ENCODE assay signal across 12 cellular contexts in the genomic region with DNA sequence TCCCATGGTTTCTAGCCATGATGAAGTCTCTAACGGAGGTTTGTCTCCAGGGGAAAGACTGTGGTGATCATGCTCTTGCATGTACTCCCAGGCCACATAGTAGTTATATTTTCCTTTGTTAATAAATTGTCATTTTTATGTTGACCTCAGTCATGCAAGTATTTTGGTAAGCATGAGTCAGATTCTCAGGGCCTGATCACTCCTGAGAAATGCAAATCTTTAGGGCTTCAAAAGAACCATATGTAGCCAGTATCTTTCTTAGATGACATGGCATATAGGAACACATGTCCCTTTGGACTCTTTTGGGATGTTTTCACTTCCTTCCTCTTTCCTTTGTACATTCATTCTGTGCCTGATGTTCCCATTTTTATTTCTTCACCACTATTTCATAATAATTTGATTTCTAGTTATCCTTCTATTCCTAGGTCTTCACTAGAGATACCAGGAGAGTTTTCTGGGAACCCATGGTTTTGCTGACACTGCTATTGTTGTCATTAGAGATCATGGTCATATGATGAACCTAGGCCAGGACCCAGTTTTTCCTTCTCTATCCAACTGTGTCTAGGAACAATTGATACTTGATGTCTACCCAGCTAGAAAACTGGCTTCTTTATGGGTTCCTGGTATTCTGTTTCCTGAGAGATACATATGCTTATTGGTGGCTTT.
DNase-seq lines count a peak whose midpoint lies in the region; ATAC-seq and TF ChIP-seq lines count a peak whose summit lies in the region.
"Had no signal": no experiment of that assay in that cellular context is flagged by ENCODE, and none has a peak within 500 bp of the region (broad histone marks: within the 10 kb centered on the region; RNA-seq: fewer than 3 reads in every experiment).

No MANE protein-coding gene starts in this region.

- H3K4me3 ChIP-seq in ACC112 (ENCODE audit: low read depth, low read length) (no peak overlapping the region), adipocyte (ENCODE audit: low read length) (no peak overlapping the region), GM23338 (no peak overlapping the region)

- H3K36me3 ChIP-seq in ACC112 (ENCODE audit: insufficient read depth, low read length) (no peaks in the 10 kb centered on the region), adipocyte (ENCODE audit: control insufficient read depth, insufficient read depth, low read length, severe bottlenecking) (no peaks in the 10 kb centered on the region), GM23338 (ENCODE audit: insufficient read depth) (no peaks in the 10 kb centered on the region)

- H3K4me1 ChIP-seq in ACC112 (ENCODE audit: control insufficient read depth, insufficient read depth, low read length, unreplicated experiment) = peaks cover 48% of the 10 kb centered on the region
- H3K4me1 ChIP-seq in adipocyte (ENCODE audit: control insufficient read depth, insufficient read depth, low read length) = peaks cover 31% of the 10 kb centered on the region
- no peaks in the 10 kb centered on the region for H3K4me1 ChIP-seq in GM23338 (ENCODE audit: insufficient read depth)

- H4K20me1 ChIP-seq in GM23338 (replicated peaks; ENCODE audit: insufficient read depth) = no peaks in the 10 kb centered on the region

- peaks cover 3% of the 10 kb centered on the region for H3K27me3 Mint-ChIP-seq in activated CD8-positive, alpha-beta memory T cell treated with anti-CD3 and anti-CD28 coated beads, Interleukin-2, amount 10 ng/mL, durations not matched to agents 7 days and 5 days
- peaks cover 3 to 7% of the 10 kb centered on the region in 2 donors for H3K27me3 Mint-ChIP-seq in natural killer cell treated with Interleukin-12 subunit alpha and Interleukin-12 subunit beta and Interleukin-15 and Interleukin-18, amount 100 ng/mL, for 72 hours
- H3K27me3 Mint-ChIP-seq in GM23338 (ENCODE audit: insufficient read depth, low read depth, poor library complexity) = no peaks in the 10 kb centered on the region
- H3K27me3 Mint-ChIP-seq: activated naive CD4-positive, alpha-beta T cell treated with anti-CD3 and anti-CD28 coated beads, Interleukin-2, amount 10 ng/mL, durations not matched to agents 7 days and 5 days had no signal

- H2AFZ ChIP-seq in ACC112 (ENCODE audit: low read length, unreplicated experiment) = no peak overlapping the region
- H2AFZ ChIP-seq in GM23338 = no peak overlapping the region

- no peaks in the 10 kb centered on the region for H3K36me3 Mint-ChIP-seq in activated CD8-positive, alpha-beta memory T cell treated with anti-CD3 and anti-CD28 coated beads, Interleukin-2, amount 10 ng/mL, durations not matched to agents 7 days and 5 days
- no peaks in the 10 kb centered on the region for H3K36me3 Mint-ChIP-seq in natural killer cell treated with Interleukin-12 subunit alpha and Interleukin-12 subunit beta and Interleukin-15 and Interleukin-18, amount 100 ng/mL, for 72 hours
- no peaks in the 10 kb centered on the region for H3K36me3 Mint-ChIP-seq in GM23338 (ENCODE audit: low read depth)
- H3K36me3 Mint-ChIP-seq: activated naive CD4-positive, alpha-beta T cell treated with anti-CD3 and anti-CD28 coated beads, Interleukin-2, amount 10 ng/mL, durations not matched to agents 7 days and 5 days had no signal

- no peak overlapping the region for H3K4me3 Mint-ChIP-seq in activated CD8-positive, alpha-beta memory T cell treated with anti-CD3 and anti-CD28 coated beads, Interleukin-2, amount 10 ng/mL, durations not matched to agents 7 days and 5 days
- no peak overlapping the region for H3K4me3 Mint-ChIP-seq in natural killer cell treated with Interleukin-12 subunit alpha and Interleukin-12 subunit beta and Interleukin-15 and Interleukin-18, amount 100 ng/mL, for 72 hours
- H3K4me3 Mint-ChIP-seq in GM23338 = no peak overlapping the region
- H3K4me3 Mint-ChIP-seq: activated naive CD4-positive, alpha-beta T cell treated with anti-CD3 and anti-CD28 coated beads, Interleukin-2, amount 10 ng/mL, durations not matched to agents 7 days and 5 days had no signal

- H3K27me3 ChIP-seq in ACC112 (ENCODE audit: insufficient read depth, low read length) = no peaks in the 10 kb centered on the region
- H3K27me3 ChIP-seq in adipocyte (replicated peaks; ENCODE audit: control insufficient read depth, insufficient read depth, low read length) = no peaks in the 10 kb centered on the region
- H3K27me3 ChIP-seq in GM23338 (ENCODE audit: insufficient read depth) = no peaks in the 10 kb centered on the region

- no peaks in the 10 kb centered on the region for H3K9me2 ChIP-seq in GM23338 (ENCODE audit: insufficient read depth)

- no peaks in the 10 kb centered on the region for H3K9me3 ChIP-seq in adipocyte (ENCODE audit: control insufficient read depth, low read length)

- H3K27ac ChIP-seq in ACC112 (ENCODE audit: low read depth, low read length) (peak overlapping the region; percentile 97), GM23338 (ENCODE audit: low read depth) (no peak overlapping the region)

- H3F3A ChIP-seq in GM23338 (replicated peaks; ENCODE audit: low read depth) = no peaks in the 10 kb centered on the region

- no peak for TF ChIP-seq CTCF in GM23338 (conservative IDR thresholded peaks at IDR 0.05; ENCODE audit: low read depth in 2 of 2)

- H3K27ac Mint-ChIP-seq in activated CD8-positive, alpha-beta memory T cell treated with anti-CD3 and anti-CD28 coated beads, Interleukin-2, amount 10 ng/mL, durations not matched to agents 7 days and 5 days = no peak overlapping the region
- H3K27ac Mint-ChIP-seq in natural killer cell treated with Interleukin-12 subunit alpha and Interleukin-12 subunit beta and Interleukin-15 and Interleukin-18, amount 100 ng/mL, for 72 hours = no peak overlapping the region
- no peak overlapping the region for H3K27ac Mint-ChIP-seq in GM23338
- H3K27ac Mint-ChIP-seq: activated naive CD4-positive, alpha-beta T cell treated with anti-CD3 and anti-CD28 coated beads, Interleukin-2, amount 10 ng/mL, durations not matched to agents 7 days and 5 days had no signal

- peak overlapping the region; percentile 52 for H3K9ac ChIP-seq in adipocyte (ENCODE audit: low read length)

- CTCF ChIA-PET in activated CD8-positive, alpha-beta memory T cell treated with anti-CD3 and anti-CD28 coated beads, Interleukin-2, amount 10 ng/mL, durations not matched to agents 7 days and 5 days (lab: Charles Lee) = no interaction called here

- no peak overlapping the region for H3K4me2 ChIP-seq in GM23338

- H3K9me3 Mint-ChIP-seq in activated CD8-positive, alpha-beta memory T cell treated with anti-CD3 and anti-CD28 coated beads, Interleukin-2, amount 10 ng/mL, durations not matched to agents 7 days and 5 days (ENCODE audit: low read depth) = no peaks in the 10 kb centered on the region
- H3K9me3 Mint-ChIP-seq in natural killer cell treated with Interleukin-12 subunit alpha and Interleukin-12 subunit beta and Interleukin-15 and Interleukin-18, amount 100 ng/mL, for 72 hours = no peaks in the 10 kb centered on the region
- H3K9me3 Mint-ChIP-seq in GM23338 = no peaks in the 10 kb centered on the region
- H3K9me3 Mint-ChIP-seq: activated naive CD4-positive, alpha-beta T cell treated with anti-CD3 and anti-CD28 coated beads, Interleukin-2, amount 10 ng/mL, durations not matched to agents 7 days and 5 days had no signal

- DNase-seq in GM19240 (ENCODE audit: insufficient read length, low spot score) (peak; percentile 6), adipocyte (ENCODE audit: low read depth) (peak; percentile 59), amygdala (lab: John Stamatoyannopoulos, UW) (no peak), GM23338 (ENCODE audit: low spot score) (no peak)
- no peak for DNase-seq in activated CD8-positive, alpha-beta memory T cell treated with anti-CD3 and anti-CD28 coated beads, Interleukin-2, amount 10 ng/mL, durations not matched to agents 7 days and 5 days
- DNase-seq in natural killer cell treated with Interleukin-12 subunit alpha and Interleukin-12 subunit beta and Interleukin-15 and Interleukin-18, amount 100 ng/mL, for 72 hours (ENCODE audit: low spot score) = no peak
- DNase-seq: activated naive CD4-positive, alpha-beta T cell treated with anti-CD3 and anti-CD28 coated beads, Interleukin-2, amount 10 ng/mL, durations not matched to agents 7 days and 5 days; left cardiac atrium; stimulated activated CD4-positive, alpha-beta T cell treated with anti-CD3 and anti-CD28 coated beads, Interleukin-4, amount 100 ng/mL, for 1 hour had no signal

- H3K79me2 ChIP-seq in ACC112 (ENCODE audit: control insufficient read depth, insufficient read depth, low read length, unreplicated experiment) (no peaks in the 10 kb centered on the region), GM23338 (replicated peaks; ENCODE audit: insufficient read depth) (no peaks in the 10 kb centered on the region)

- no peaks in the 10 kb centered on the region for H3K4me1 Mint-ChIP-seq in activated CD8-positive, alpha-beta memory T cell treated with anti-CD3 and anti-CD28 coated beads, Interleukin-2, amount 10 ng/mL, durations not matched to agents 7 days and 5 days
- no peaks in the 10 kb centered on the region for H3K4me1 Mint-ChIP-seq in natural killer cell treated with Interleukin-12 subunit alpha and Interleukin-12 subunit beta and Interleukin-15 and Interleukin-18, amount 100 ng/mL, for 72 hours (ENCODE audit: low read depth in 2 of 2)
- H3K4me1 Mint-ChIP-seq in GM23338 = peaks cover 2% of the 10 kb centered on the region; the same call in 1 of the 3 replicates
- H3K4me1 Mint-ChIP-seq: activated naive CD4-positive, alpha-beta T cell treated with anti-CD3 and anti-CD28 coated beads, Interleukin-2, amount 10 ng/mL, durations not matched to agents 7 days and 5 days had no signal

- peak; percentile 95 for ATAC-seq in HG02981 (IDR thresholded peaks at IDR 0.05; ENCODE audit: unreplicated experiment)
- ATAC-seq in activated CD8-positive, alpha-beta memory T cell treated with anti-CD3 and anti-CD28 coated beads, Interleukin-2, amount 10 ng/mL, durations not matched to agents 7 days and 5 days = no peak
- ATAC-seq in natural killer cell treated with Interleukin-12 subunit alpha and Interleukin-12 subunit beta and Interleukin-15 and Interleukin-18, amount 100 ng/mL, for 72 hours = no peak
- ATAC-seq in GM23338 = no peak
- ATAC-seq: Panc1 had no signal

TF ChIP-seq in GM23338, 12 proteins besides CTCF, POLR2A, EP300 and RAD21 (continues in another document):
- no peak for TF ChIP-seq CREB1 (CRISPR knock-in tag; IDR thresholded peaks at IDR 0.05; ENCODE audit: low read depth)

Comparison
In these comparisons a context has a peak if more than half of its experiments do, and no peak if none do; other contexts are left out.
1. DNase-seq: peak in GM19240 (single experiment) and adipocyte (single experiment); none in amygdala (0 of 56), activated CD8-positive, alpha-beta memory T cell treated with anti-CD3 and anti-CD28 coated beads, Interleukin-2, amount 10 ng/mL, durations not matched to agents 7 days and 5 days (single experiment), natural killer cell treated with Interleukin-12 subunit alpha and Interleukin-12 subunit beta and Interleukin-15 and Interleukin-18, amount 100 ng/mL, for 72 hours (single experiment) and GM23338 (single experiment).